In genomic region chr14:53539489-53540126, GRCh38 we compare ENCODE assay signal across 8 cellular contexts.
DNase-seq lines count a peak whose midpoint lies in the region; ATAC-seq and TF ChIP-seq lines count a peak whose summit lies in the region.

No MANE protein-coding gene starts in this region.

- no peak overlapping the region for H3K4me3 ChIP-seq in brain microvascular endothelial cell (ENCODE audit: low read depth, low read length)

- H3K36me3 ChIP-seq in brain microvascular endothelial cell (replicated peaks) = no peaks in the 10 kb centered on the region

- peak; percentile 94 for TF ChIP-seq CTCF in LNCAP (IDR thresholded peaks at IDR 0.05)
- TF ChIP-seq CTCF in brain microvascular endothelial cell (IDR thresholded peaks at IDR 0.05; ENCODE audit: low read depth, low read length, missing control alignments) = peak; percentile 90

- ATAC-seq in GM21723 (IDR thresholded peaks at IDR 0.05; ENCODE audit: unreplicated experiment) (peak; percentile 60), HG03196 (IDR thresholded peaks at IDR 0.05; ENCODE audit: unreplicated experiment) (no peak)

- H3K27ac ChIP-seq in brain microvascular endothelial cell = no peak overlapping the region

- DNase-seq in EH (ENCODE audit: low read depth) = peak; percentile 77
- DNase-seq in SK-MEL-5 (ENCODE audit: low read depth, low spot score) = peak; percentile 75
- peak; percentile 81 for DNase-seq in brain microvascular endothelial cell
- peak; percentile 91 for DNase-seq in inferior parietal cortex (ENCODE audit: extremely low spot score)
- peak; percentile 47 for DNase-seq in stimulated activated CD4-positive, alpha-beta T cell treated with anti-CD3 and anti-CD28 coated beads, Interleukin-12 subunit alpha, Interleukin-12 subunit beta, amount 100 ng/mL, for 4 hours

- H3K27me3 ChIP-seq in brain microvascular endothelial cell (replicated peaks) = no peaks in the 10 kb centered on the region

- in situ Hi-C loops in SK-MEL-5 (cut with HindIII; ENCODE audit: low pct_unique_long_range_greater_than_20kb, low sequenced_read_pairs) = no loop called here
- in situ Hi-C loops in brain microvascular endothelial cell (cut with HindIII; ENCODE audit: low pct_ligation_motif_present, low sequenced_read_pairs) = loop anchor here (25.0 kb wide), 1 partner anchor 798 kb away; no protein-coding TSS in a partner anchor
